In genomic region chr15:40307421-40308165, GRCh38 we compare ENCODE assay signal across 8 cellular contexts. TPM values are rescaled to one million over a fixed set of nuclear protein-coding genes. Genes with fewer than 3 reads are reported as not detected.
DNase-seq lines count a peak whose midpoint lies in the region; ATAC-seq, FAIRE-seq and TF ChIP-seq lines count a peak whose summit lies in the region.

Gene PLCB2 (minus strand): TSS chr15:40307935. CDS start chr15:40307672, 263 bp downstream.

- no peaks in the 10 kb centered on the region for H3K9me3 Mint-ChIP-seq in immature natural killer cell

- DNase-seq in SK-MEL-5 (ENCODE audit: low read depth, low spot score) (peak; percentile 35), immature natural killer cell (peak; percentile 70 to 74 (median 74)), frontal cortex (ENCODE audit: low spot score in 2 of 2) (no peak), retina (no peak)
- peak; percentile 45 for DNase-seq in activated gamma-delta T cell treated with anti-CD3 and anti-CD28 coated beads, Interleukin-2, amount 50 U/mL, for 16 hours (ENCODE audit: low read depth)
- DNase-seq in stimulated activated CD4-positive, alpha-beta T cell treated with anti-CD3 and anti-CD28 coated beads, TNF-alpha, amount 100 ng/mL, for 1 hour (ENCODE audit: low read depth in 3 of 3, low spot score in 1 of 3) = peak in 2 of 3 donors; percentile 40 to 44

- ATAC-seq in GM18505 (IDR thresholded peaks at IDR 0.05; ENCODE audit: unreplicated experiment) = peak; percentile 66
- ATAC-seq in HG02943 (IDR thresholded peaks at IDR 0.05; ENCODE audit: low read depth, unreplicated experiment) = peak; percentile 48

- peak within 1 kb of the TSS; percentile 94 to 99 (median 97) for H3K4me3 Mint-ChIP-seq in immature natural killer cell

- H3K4me1 Mint-ChIP-seq in immature natural killer cell = peaks cover 67 to 71% of the 10 kb centered on the region in 2 donors

- in situ Hi-C loops in SK-MEL-5 (cut with HindIII; ENCODE audit: low pct_unique_long_range_greater_than_20kb, low sequenced_read_pairs) = no loop called here

- TF ChIP-seq POLR2A in GM18505 (IDR thresholded peaks at IDR 0.05; ENCODE audit: borderline replicate concordance, extremely low read depth, insufficient read depth, insufficient read length) = peak; percentile 74

- peak within 1 kb of the TSS; percentile 90 to 97 (median 94) for H3K27ac Mint-ChIP-seq in immature natural killer cell

- H3K36me3 Mint-ChIP-seq in immature natural killer cell = peaks cover 0 to 10% (median 0%) of the 10 kb centered on the region in 3 donors

- peaks cover 0 to 5% (median 4%) of the 10 kb centered on the region in 3 donors for H3K27me3 Mint-ChIP-seq in immature natural killer cell (ENCODE audit: low read depth in 3 of 3)

- FAIRE-seq in frontal cortex (lab: Jason Lieb, UNC) = no peak

RNA-seq across cellular contexts. Expression of gene PLCB2, which starts in this region (rescaled TPM):
- 1.9 and 3.2 TPM in 2 replicates for total RNA-seq in SK-MEL-5 (2014; rRNA removed; shearing (Covaris generic))
- polyA plus RNA-seq in SK-MEL-5 (2015; cell fraction: cytosol; rRNA removed) = 0.69 and 1.4 TPM in 2 replicates
- polyA plus RNA-seq in SK-MEL-5 (2015; cell fraction: nucleus; rRNA removed) = 4.2 and 6.5 TPM in 2 replicates
- 10 to 100 TPM; 18.0 to 57.0 (median 24.2) TPM for polyA plus RNA-seq in immature natural killer cell
- total RNA-seq in frontal cortex = 4.1 TPM

Comparison
In these comparisons a context has a peak if more than half of its experiments do, and no peak if none do; other contexts are left out.
1. DNase-seq: peak in SK-MEL-5 (single experiment), activated gamma-delta T cell treated with anti-CD3 and anti-CD28 coated beads, Interleukin-2, amount 50 U/mL, for 16 hours (single experiment), immature natural killer cell (3 of 3) and stimulated activated CD4-positive, alpha-beta T cell treated with anti-CD3 and anti-CD28 coated beads, TNF-alpha, amount 100 ng/mL, for 1 hour (2 of 3); none in frontal cortex (0 of 2) and retina (single experiment).